In the genomic region with DNA sequence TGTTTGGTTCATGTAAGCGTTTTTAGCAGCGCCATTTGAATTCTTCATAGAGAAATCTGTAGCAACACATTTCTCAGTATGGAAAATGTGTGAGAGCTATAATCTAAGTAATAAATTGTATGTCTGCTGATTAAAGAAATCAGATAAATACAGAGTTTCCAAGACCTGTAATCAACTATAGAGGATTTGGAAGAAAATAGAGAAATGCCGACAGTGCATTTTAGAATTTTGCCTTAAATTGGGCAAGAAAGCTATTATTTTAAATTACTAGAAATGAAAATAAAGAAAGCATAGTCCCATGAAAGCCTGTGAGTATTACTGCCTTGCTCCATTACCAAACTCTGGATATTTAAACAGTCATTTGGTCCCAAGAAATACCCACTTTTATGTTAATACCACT, we compare ENCODE assay signal across 25 cellular contexts. TPM values are rescaled to one million over a fixed set of nuclear protein-coding genes. Genes with fewer than 3 reads are reported as not detected.
DNase-seq lines count a peak whose midpoint lies in the region; ATAC-seq, FAIRE-seq and TF ChIP-seq lines count a peak whose summit lies in the region.
"Had no signal": no experiment of that assay in that cellular context is flagged by ENCODE, and none has a peak within 500 bp of the region (broad histone marks: within the 10 kb centered on the region; RNA-seq: fewer than 3 reads in every experiment).

No MANE protein-coding gene starts in this region.

- H3F3A ChIP-seq in GM23248 (ENCODE audit: insufficient read depth) (peaks cover 9% of the 10 kb centered on the region), neural cell (ENCODE audit: insufficient read depth, low read length, poor library complexity, severe bottlenecking) (peaks cover 3% of the 10 kb centered on the region)

- peaks cover 12% of the 10 kb centered on the region for H3K27me3 Mint-ChIP-seq in brain
- H3K27me3 Mint-ChIP-seq: CD4-positive, alpha-beta memory T cell had no signal

- TF ChIP-seq POLR2A in A549 (IDR thresholded peaks at IDR 0.05; ENCODE audit: low read length): no peak

- no peak for TF ChIP-seq EP300 in A549 (IDR thresholded peaks at IDR 0.05)
- TF ChIP-seq EP300 in neural cell (conservative IDR thresholded peaks at IDR 0.05; ENCODE audit: poor library complexity, severe bottlenecking): no peak

- H2AFZ ChIP-seq in GM23248 (no peak overlapping the region), neural cell (ENCODE audit: low read depth, low read length) (no peak overlapping the region)

- peaks cover 68% of the 10 kb centered on the region for H3K4me1 Mint-ChIP-seq in brain

- POLR2A ChIA-PET in A549 (lab: Yijun Ruan, JAX): no interaction called here

- peak overlapping the region in 2 of 5 experiments; percentile 22 to 55 for H3K27ac Mint-ChIP-seq in brain

- TF ChIP-seq CTCF in A549 (IDR thresholded peaks at IDR 0.05) (no peak), brain (conservative IDR thresholded peaks at IDR 0.05) (no peak), neural cell (IDR thresholded peaks at IDR 0.05; ENCODE audit: poor library complexity, severe bottlenecking) (no peak), psoas muscle (IDR thresholded peaks at IDR 0.05) (no peak)

- no peaks in the 10 kb centered on the region for H3K9me3 Mint-ChIP-seq in brain
- H3K9me3 Mint-ChIP-seq: CD4-positive, alpha-beta memory T cell had no signal

- CTCF ChIA-PET in A549 (lab: Yijun Ruan, JAX): no interaction called here

- H3K9ac ChIP-seq in GM23248 (no peak overlapping the region), neural cell (ENCODE audit: low read length) (peak overlapping the region; percentile 8)

- DNase-seq in A549 (ENCODE audit: low read depth in 1 of 2, low spot score in 1 of 2) (no peak), GM23248 (no peak), SW480 (ENCODE audit: low spot score) (no peak), psoas muscle (no peak)
- DNase-seq: AML-193; C1 segment of cervical spinal cord; CD4-positive, alpha-beta memory T cell; COR-L47; DMS53; Kasumi-1; NCI-H1092 treated with DMSO at 0.1 percent for 48 hours; NCI-H1436; NCI-H1930; NCI-H2107; NCI-H524 treated with DMSO at 0.1 percent for 48 hours; NCI-H774; PC-3 had no signal

- H3K79me2 ChIP-seq in GM23248 (ENCODE audit: insufficient read depth): peaks cover 94% of the 10 kb centered on the region
- H3K79me2 ChIP-seq in neural cell (replicated peaks; ENCODE audit: insufficient read depth, low read length): peaks cover 70% of the 10 kb centered on the region

- H4K20me1 ChIP-seq in GM23248 (ENCODE audit: insufficient read depth) (no peaks in the 10 kb centered on the region; the same call in 1 of the 2 replicates), neural cell (ENCODE audit: insufficient read depth) (peaks cover 11% of the 10 kb centered on the region)

- TF ChIP-seq RAD21 in A549 (conservative IDR thresholded peaks at IDR 0.05 in 1 of 2, IDR thresholded peaks at IDR 0.05 in 1 of 2) (no peak), neural cell (conservative IDR thresholded peaks at IDR 0.05) (no peak)

- H3K4me1 ChIP-seq in A549 (peaks cover 12% of the 10 kb centered on the region), GM23248 (ENCODE audit: insufficient read depth) (peaks cover 16% of the 10 kb centered on the region; the same call in 1 of the 2 replicates), psoas muscle (no peaks in the 10 kb centered on the region)

- H3K27ac ChIP-seq in A549: no peak overlapping the region
- no peak overlapping the region for H3K27ac ChIP-seq in GM23248
- no peak overlapping the region for H3K27ac ChIP-seq in neural cell (ENCODE audit: low read length)
- H3K27ac ChIP-seq in psoas muscle: no peak overlapping the region
- H3K27ac ChIP-seq: HL-60 had no signal

- intact Hi-C loops in psoas muscle (cut with DNase I): no loop called here

- H3K36me3 Mint-ChIP-seq in brain: peaks cover 44% of the 10 kb centered on the region
- H3K36me3 Mint-ChIP-seq: CD4-positive, alpha-beta memory T cell had no signal

- H3K36me3 ChIP-seq in GM23248 (ENCODE audit: low read depth): no peaks in the 10 kb centered on the region
- no peaks in the 10 kb centered on the region for H3K36me3 ChIP-seq in neural cell (ENCODE audit: insufficient read depth, low read length)
- peaks cover 0 to 4% of the 10 kb centered on the region in 2 donors for H3K36me3 ChIP-seq in psoas muscle (ENCODE audit: insufficient read depth in 1 of 2, low read depth in 1 of 2)

- WGBS in A549 (ENCODE audit: missing lambda C conversion rate): 97% methylated on average over 3 of the region's 3 CpGs
- WGBS in GM23248 (ENCODE audit: low coverage in 1 of 2, low lambda C conversion rate in 2 of 2, missing lambda C conversion rate in 2 of 2), 2 experiments: 94 to 99% methylated on average over 3 of the region's 3 CpGs
- WGBS in psoas muscle, 3 donors: 96 to 98% (median 98%) methylated on average over 3 of the region's 3 CpGs

- no peak overlapping the region for H3K4me2 ChIP-seq in A549
- H3K4me2 ChIP-seq in GM23248 (ENCODE audit: unreplicated experiment): peak overlapping the region; percentile 89
- H3K4me2 ChIP-seq in neural cell (ENCODE audit: low read length): peak overlapping the region; percentile 60

- H3K9me2 ChIP-seq in GM23248 (ENCODE audit: insufficient read depth) (no peaks in the 10 kb centered on the region), neural cell (ENCODE audit: insufficient read depth, low read length) (no peaks in the 10 kb centered on the region)

- H3K4me3 ChIP-seq in A549: no peak overlapping the region
- H3K4me3 ChIP-seq in GM23248: no peak overlapping the region
- H3K4me3 ChIP-seq in neural cell (ENCODE audit: low read length): peak overlapping the region; percentile 71
- H3K4me3 ChIP-seq in psoas muscle: no peak overlapping the region

- H3K27me3 ChIP-seq in GM23248 (replicated peaks; ENCODE audit: insufficient read depth) (no peaks in the 10 kb centered on the region), neural cell (ENCODE audit: insufficient read depth, low read depth, low read length) (no peaks in the 10 kb centered on the region), psoas muscle (ENCODE audit: insufficient read depth in 3 of 3, low read length in 2 of 3) (no peaks in the 10 kb centered on the region)

- in situ Hi-C loops in GM23248 (cut with MboI): no loop called here

- no peak for FAIRE-seq in A549 (lab: Jason Lieb, UNC)

- H3K9me3 ChIP-seq in A549 (no peaks in the 10 kb centered on the region), GM23248 (ENCODE audit: low read depth) (no peaks in the 10 kb centered on the region), neural cell (ENCODE audit: low read length) (no peaks in the 10 kb centered on the region), psoas muscle (no peaks in the 10 kb centered on the region)

- H3K4me3 Mint-ChIP-seq in brain: peak overlapping the region; percentile 75 to 98 (median 96)
- H3K4me3 Mint-ChIP-seq: CD4-positive, alpha-beta memory T cell had no signal

- ATAC-seq in A549: no peak
- ATAC-seq in GM21737 (IDR thresholded peaks at IDR 0.05; ENCODE audit: unreplicated experiment): no peak
- no peak for ATAC-seq in psoas muscle
- ATAC-seq: HCT116, PC-3 had no signal

TF ChIP-seq in A549, 52 proteins besides CTCF, POLR2A, EP300 and RAD21:
- TF ChIP-seq MAFK (IDR thresholded peaks at IDR 0.05; ENCODE audit: partially characterized antibody) (peak; percentile 88), KDM5A (IDR thresholded peaks at IDR 0.05) (no peak)
TF ChIP-seq in A549: peak in this region for 1.

RNA-seq across cellular contexts. Expression of gene RUFY3, which starts 2.7 kb away (rescaled TPM):
- polyA plus RNA-seq in A549 (2011; rRNA removed): 17.7 and 20.8 TPM in 2 replicates
- polyA plus RNA-seq in A549 (2012; cell fraction: cytosol; rRNA removed): 4.0 and 5.1 TPM in 2 replicates
- polyA plus RNA-seq in A549 (2012; cell fraction: nucleus; rRNA removed): 5.9 and 7.1 TPM in 2 replicates
- polyA plus RNA-seq in A549 (2017; fragmentation: RNase III; extraction: RNeasy Plus Mini Kit Qiagen cat#74134 plus additional on column Dnase treatment): 8.1 to 8.7 TPM (median 8.1 TPM) in 3 replicates
- 7.4 and 11.2 TPM in 2 replicates for polyA minus RNA-seq in A549 (2011; rRNA and poly(A)+ RNA removed)
- total RNA-seq in GM23248 (2014; rRNA removed; shearing (Covaris generic)): 24.0 and 36.2 TPM in 2 replicates
- polyA plus RNA-seq in GM23248 (2016; fragmentation: Nextera tagmentation; extraction: Ambion mirVana): 12.9 and 13.5 TPM in 2 replicates
- 31.5 TPM for polyA plus RNA-seq in brain (ENCODE audit: insufficient read depth, low read depth, low replicate concordance)
- polyA plus RNA-seq in neural cell: 360 and 414 TPM in 2 replicates
- 608 and 652 TPM in 2 replicates for polyA minus RNA-seq in neural cell
- total RNA-seq in psoas muscle: 10 to 100 TPM; 31.3 to 53.7 (median 43.3) TPM
- polyA plus RNA-seq in psoas muscle: 10 to 100 TPM; 15.1 to 35.2 (median 27.7) TPM

RNA-seq across cellular contexts. Expression of gene UTP3, which starts 36.1 kb away (rescaled TPM):
- polyA plus RNA-seq in A549 (2011; rRNA removed): 19.0 and 24.8 TPM in 2 replicates
- polyA plus RNA-seq in A549 (2012; cell fraction: cytosol; rRNA removed): 15.2 and 19.6 TPM in 2 replicates
- polyA plus RNA-seq in A549 (2012; cell fraction: nucleus; rRNA removed): 9.3 and 9.9 TPM in 2 replicates
- polyA plus RNA-seq in A549 (2017; fragmentation: RNase III; extraction: RNeasy Plus Mini Kit Qiagen cat#74134 plus additional on column Dnase treatment): 44.6 to 46.2 TPM (median 45.2 TPM) in 3 replicates
- polyA minus RNA-seq in A549 (2011; rRNA and poly(A)+ RNA removed): 3.6 and 4.1 TPM in 2 replicates
- 22.8 and 27.1 TPM in 2 replicates for total RNA-seq in GM23248 (2014; rRNA removed; shearing (Covaris generic))
- 17.8 and 19.2 TPM in 2 replicates for polyA plus RNA-seq in GM23248 (2016; fragmentation: Nextera tagmentation; extraction: Ambion mirVana)
- polyA plus RNA-seq in brain (ENCODE audit: insufficient read depth, low read depth, low replicate concordance): 6.9 TPM
- 11.3 and 13.1 TPM in 2 replicates for polyA plus RNA-seq in neural cell
- polyA minus RNA-seq in neural cell: 19.7 and 23.8 TPM in 2 replicates
- 10 to 100 TPM; 13.1 to 22.6 (median 20.2) TPM for total RNA-seq in psoas muscle
- 10 to 100 TPM; 13.0 to 32.5 (median 28.6) TPM for polyA plus RNA-seq in psoas muscle

RNA-seq across cellular contexts. Expression of gene JCHAIN, which starts 58.2 kb away (rescaled TPM):
- polyA plus RNA-seq in A549 (2011; rRNA removed) (0.22 and 0.50 TPM in 2 replicates), A549 (2017; fragmentation: RNase III; extraction: RNeasy Plus Mini Kit Qiagen cat#74134 plus additional on column Dnase treatment) (0.09 to 0.17 TPM (median 0.15 TPM) in 3 replicates), GM23248 (2016; fragmentation: Nextera tagmentation; extraction: Ambion mirVana) (4.7 and 4.9 TPM in 2 replicates), brain (ENCODE audit: insufficient read depth, low read depth, low replicate concordance) (not detected), neural cell (not detected in 2 replicates), psoas muscle (under 1 TPM; 0.13 to 0.73 (median 0.15) TPM)
- not detected in 2 replicates for polyA plus RNA-seq in A549 (2012; cell fraction: cytosol; rRNA removed)
- polyA plus RNA-seq in A549 (2012; cell fraction: nucleus; rRNA removed): not detected in 2 replicates
- not detected in 2 replicates for polyA minus RNA-seq in A549 (2011; rRNA and poly(A)+ RNA removed)
- 2.3 and 3.0 TPM in 2 replicates for total RNA-seq in GM23248 (2014; rRNA removed; shearing (Covaris generic))
- not detected in 2 replicates for polyA minus RNA-seq in neural cell
- total RNA-seq in psoas muscle: 1 to 10 TPM in 3 of 4 donors, under 1 TPM in 1; 0.50 to 3.0 (median 1.7) TPM
- total RNA-seq: A172; CD4-positive, alpha-beta memory T cell; Daoy; G401; PC-3 had no signal
